ENCODE assay signal across 22 cellular contexts in genomic region chr12:131674373-131674772, GRCh38.
"Had no signal": no experiment of that assay in that cellular context is flagged by ENCODE, and none has a peak within 500 bp of the region (broad histone marks: within the 10 kb centered on the region; RNA-seq: fewer than 3 reads in every experiment).

No MANE protein-coding gene starts in this region.

- H3K27ac Mint-ChIP-seq: nephron progenitor cell; stimulated activated naive B cell treated with anti-CD40 and anti-IgM and Interleukin-4, amounts not matched to agents 10 μg/mL and 1 μg/mL and 100 μg/mL, for 72 hours had no signal

- H3K4me3 Mint-ChIP-seq: activated naive CD4-positive, alpha-beta T cell treated with anti-CD3 and anti-CD28 coated beads, Interleukin-2, amount 10 ng/mL, durations not matched to agents 7 days and 5 days; nephron progenitor cell; stimulated activated naive B cell treated with anti-CD40 and anti-IgM and Interleukin-4, amounts not matched to agents 10 μg/mL and 1 μg/mL and 100 μg/mL, for 72 hours had no signal

- H3K36me3 Mint-ChIP-seq: activated naive CD4-positive, alpha-beta T cell treated with anti-CD3 and anti-CD28 coated beads, Interleukin-2, amount 10 ng/mL, durations not matched to agents 7 days and 5 days; stimulated activated naive B cell treated with anti-CD40 and anti-IgM and Interleukin-4, amounts not matched to agents 10 μg/mL and 1 μg/mL and 100 μg/mL, for 72 hours had no signal

- DNase-seq: activated CD4-positive, alpha-beta T cell treated with anti-CD3 and anti-CD28 coated beads for 4 hours; activated CD4-positive, alpha-beta T cell treated with anti-CD3 and anti-CD28 coated beads, Interleukin-2, amount 50 U/mL, for 4 hours; activated CD4-positive, CD25-positive, alpha-beta regulatory T cell; activated gamma-delta T cell; activated naive CD4-positive, alpha-beta T cell treated with anti-CD3 and anti-CD28 coated beads, Interleukin-2, amount 10 ng/mL, durations not matched to agents 7 days and 5 days; activated T-cell treated with anti-CD3 and anti-CD28 coated beads for 4 hours; amniotic stem cell; brain microvascular endothelial cell; heart right ventricle; left lung; mesendoderm; nephron progenitor cell; stimulated activated CD4-positive, alpha-beta T cell treated with anti-CD3 and anti-CD28 coated beads, Interleukin-1b, Interleukin-23, amount 100 ng/mL, for 48 hours; stimulated activated naive B cell treated with anti-CD40 and anti-IgM and Interleukin-4, amounts not matched to agents 10 μg/mL and 1 μg/mL and 100 μg/mL, for 72 hours; stomach; T-helper 2 cell; thyroid gland had no signal

- H3K4me2 ChIP-seq: smooth muscle cell had no signal

- H3K4me1 ChIP-seq: esophagus muscularis mucosa, foreskin keratinocyte, right atrium auricular region, stomach, thyroid gland had no signal

- H3K9me3 ChIP-seq: right atrium auricular region, thyroid gland had no signal

- H3K27me3 ChIP-seq: brain microvascular endothelial cell, right atrium auricular region, thyroid gland had no signal

- H3K4me3 ChIP-seq: esophagus muscularis mucosa, heart right ventricle, left lung, lung, right atrium auricular region, smooth muscle cell, stomach, thyroid gland had no signal

- H3K4me1 Mint-ChIP-seq: activated naive CD4-positive, alpha-beta T cell treated with anti-CD3 and anti-CD28 coated beads, Interleukin-2, amount 10 ng/mL, durations not matched to agents 7 days and 5 days; nephron progenitor cell; stimulated activated naive B cell treated with anti-CD40 and anti-IgM and Interleukin-4, amounts not matched to agents 10 μg/mL and 1 μg/mL and 100 μg/mL, for 72 hours had no signal

- H3K36me3 ChIP-seq: brain microvascular endothelial cell, esophagus muscularis mucosa, heart right ventricle, left lung, right atrium auricular region, stomach, thyroid gland had no signal

- H3K27ac ChIP-seq: brain microvascular endothelial cell, esophagus muscularis mucosa, foreskin keratinocyte, left lung, right atrium auricular region, stomach, thyroid gland had no signal

- ATAC-seq: heart right ventricle; stimulated activated naive B cell treated with anti-CD40 and anti-IgM and Interleukin-4, amounts not matched to agents 10 μg/mL and 1 μg/mL and 100 μg/mL, for 72 hours had no signal
